30 cellular contexts compared by ENCODE assay signal in the genomic region with DNA sequence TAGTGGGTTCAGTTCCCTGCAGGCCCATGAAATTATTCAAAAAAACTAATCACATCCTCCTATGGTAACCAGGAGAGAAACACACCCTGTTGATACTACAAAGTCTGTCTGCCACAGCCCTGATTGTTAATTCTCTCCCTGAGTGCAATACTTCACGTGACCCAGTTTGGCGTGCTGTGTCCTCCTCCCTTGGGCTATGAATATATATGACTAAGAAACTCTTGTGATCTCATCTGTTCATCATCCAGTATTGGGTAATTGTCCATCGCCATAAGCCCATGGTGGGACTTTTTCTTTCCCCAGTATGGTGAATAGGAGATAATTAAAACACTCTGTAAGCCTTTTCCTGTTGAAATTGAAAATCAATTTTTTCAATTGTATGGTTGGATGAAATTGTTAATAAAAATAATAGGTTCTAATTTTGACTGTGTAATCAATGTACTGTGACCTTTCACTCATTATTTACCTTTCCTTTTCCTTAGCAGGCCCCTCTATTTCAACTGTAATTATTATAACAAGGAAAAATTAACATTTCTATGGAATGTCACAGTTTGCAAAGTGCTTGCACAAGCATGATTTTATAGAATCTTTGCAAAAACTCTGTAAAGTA.
A peak's percentile ranks its signal among the peaks of the same experiment; 100 is the strongest.
DNase-seq lines count a peak whose midpoint lies in the region; ATAC-seq, FAIRE-seq and TF ChIP-seq lines count a peak whose summit lies in the region.
"Had no signal": no experiment of that assay in that cellular context is flagged by ENCODE, and none has a peak within 500 bp of the region (broad histone marks: within the 10 kb centered on the region; RNA-seq: fewer than 3 reads in every experiment).

No MANE protein-coding gene starts in this region.

- no peak for FAIRE-seq in K562 (lab: Jason Lieb, UNC)

- no peaks in the 10 kb centered on the region for H3K9me1 ChIP-seq in K562 (ENCODE audit: control insufficient read depth, insufficient read depth, low read length)

- POLR2A ChIA-PET in K562 (lab: Yijun Ruan, JAX), result no interaction called here
- POLR2A ChIA-PET in CD4-positive, alpha-beta memory T cell (lab: Charles Lee; ENCODE audit: partially characterized antibody), result no interaction called here

- no peak for TF ChIP-seq CTCF in K562 (IDR thresholded peaks at IDR 0.05 in 2 of 3, conservative IDR thresholded peaks at IDR 0.05 in 1 of 3; ENCODE audit: insufficient read depth in 2 of 3, low read depth in 1 of 3, low read length in 3 of 3)

- 0% methylated on average over 2 of the region's 3 CpGs for WGBS in K562 (ENCODE audit: insufficient coverage, low coverage, missing lambda C conversion rate)

- in situ Hi-C loops in K562 (cut with MboI), result no loop called here

- TF ChIP-seq RAD21 in K562 (CRISPR knock-in tag; conservative IDR thresholded peaks at IDR 0.05 in 1 of 2, IDR thresholded peaks at IDR 0.05 in 1 of 2), result no peak

- H3K27ac Mint-ChIP-seq in CD4-positive, alpha-beta memory T cell, result no peak overlapping the region
- H3K27ac Mint-ChIP-seq: activated CD4-positive, alpha-beta T cell treated with anti-CD3 and anti-CD28 coated beads, Interleukin-2, amount 10 ng/mL, durations not matched to agents 24 days and 14 days; activated CD8-positive, alpha-beta memory T cell treated with anti-CD3 and anti-CD28 coated beads, Interleukin-2, amount 10 ng/mL, durations not matched to agents 7 days and 5 days; activated T-cell treated with anti-CD3 and anti-CD28 coated beads, Interleukin-2, amount 50 U/mL, for 72 hours; memory B cell; T-helper 1 cell treated with Interleukin-12 subunit alpha and Interleukin-12 subunit beta and Interleukin-4 antibody, amounts not matched to agents 30 μg/mL and 1 μg/mL, for 36 hours had no signal

- H3K27me3 ChIP-seq in K562 (ENCODE audit: control insufficient read depth in 2 of 2, insufficient read depth in 2 of 2, low read length in 2 of 2), result no peaks in the 10 kb centered on the region
- H3K27me3 ChIP-seq in CD4-positive, alpha-beta memory T cell (ENCODE audit: insufficient read depth, low read length), result no peaks in the 10 kb centered on the region
- H3K27me3 ChIP-seq: adrenal gland; BLaER1 treated with 17β-estradiol and CSF1 and Interleukin-3, amounts not matched to agents 10 nM and 100 nM; heart right ventricle; MG63; neutrophil; SJCRH30; upper lobe of right lung had no signal

- ATAC-seq in K562, result no peak
- ATAC-seq: activated CD8-positive, alpha-beta memory T cell treated with anti-CD3 and anti-CD28 coated beads, Interleukin-2, amount 10 ng/mL, durations not matched to agents 7 days and 5 days; activated T-cell treated with anti-CD3 and anti-CD28 coated beads, Interleukin-2, amount 50 U/mL, for 72 hours; heart right ventricle; left cardiac atrium; upper lobe of right lung had no signal

- no peak for TF ChIP-seq EP300 in K562 (IDR thresholded peaks at IDR 0.05; ENCODE audit: low read length)

- H3K36me3 Mint-ChIP-seq in CD4-positive, alpha-beta memory T cell, result no peaks in the 10 kb centered on the region
- H3K36me3 Mint-ChIP-seq: activated CD8-positive, alpha-beta memory T cell treated with anti-CD3 and anti-CD28 coated beads, Interleukin-2, amount 10 ng/mL, durations not matched to agents 7 days and 5 days; memory B cell had no signal

- H3K79me2 ChIP-seq in K562 (ENCODE audit: control insufficient read depth, insufficient read depth, low read length), result no peaks in the 10 kb centered on the region

- no peak overlapping the region for H2AFZ ChIP-seq in K562 (ENCODE audit: low read depth, low read length)

- no peaks in the 10 kb centered on the region for H3K9me3 ChIP-seq in K562 (replicated peaks; ENCODE audit: control insufficient read depth, insufficient read depth, low read depth, low read length)
- peaks cover 0 to 3% of the 10 kb centered on the region in 2 donors for H3K9me3 ChIP-seq in CD4-positive, alpha-beta memory T cell (ENCODE audit: control insufficient read depth in 1 of 2, low read length in 2 of 2)
- H3K9me3 ChIP-seq: MG63, neutrophil, prostate gland, SJCRH30, upper lobe of right lung had no signal

- CTCF ChIA-PET in K562 (lab: Yijun Ruan, JAX; ENCODE audit: low intra/inter-chr PET ratio), result no interaction called here
- CTCF ChIA-PET in CD4-positive, alpha-beta memory T cell (lab: Charles Lee; ENCODE audit: partially characterized antibody), result no interaction called here

- H3K4me3 Mint-ChIP-seq in CD4-positive, alpha-beta memory T cell, result no peak overlapping the region
- H3K4me3 Mint-ChIP-seq: activated CD4-positive, alpha-beta T cell treated with anti-CD3 and anti-CD28 coated beads, Interleukin-2, amount 10 ng/mL, durations not matched to agents 24 days and 14 days; activated CD8-positive, alpha-beta memory T cell treated with anti-CD3 and anti-CD28 coated beads, Interleukin-2, amount 10 ng/mL, durations not matched to agents 7 days and 5 days; activated T-cell treated with anti-CD3 and anti-CD28 coated beads, Interleukin-2, amount 50 U/mL, for 72 hours; memory B cell; T-helper 1 cell treated with Interleukin-12 subunit alpha and Interleukin-12 subunit beta and Interleukin-4 antibody, amounts not matched to agents 30 μg/mL and 1 μg/mL, for 36 hours had no signal

- no peaks in the 10 kb centered on the region for H3K27me3 Mint-ChIP-seq in CD4-positive, alpha-beta memory T cell
- H3K27me3 Mint-ChIP-seq: activated CD4-positive, alpha-beta T cell treated with anti-CD3 and anti-CD28 coated beads, Interleukin-2, amount 10 ng/mL, durations not matched to agents 24 days and 14 days; activated CD8-positive, alpha-beta memory T cell treated with anti-CD3 and anti-CD28 coated beads, Interleukin-2, amount 10 ng/mL, durations not matched to agents 7 days and 5 days; memory B cell had no signal

- no peaks in the 10 kb centered on the region for H3K4me1 ChIP-seq in K562 (replicated peaks in 1 of 2; ENCODE audit: control insufficient read depth in 2 of 2, insufficient read depth in 2 of 2, low read length in 2 of 2)
- no peaks in the 10 kb centered on the region for H3K4me1 ChIP-seq in CD4-positive, alpha-beta memory T cell (ENCODE audit: insufficient read depth, low read length)
- H3K4me1 ChIP-seq: adrenal gland; BLaER1 treated with 17β-estradiol and CSF1 and Interleukin-3, amounts not matched to agents 10 nM and 100 nM; heart right ventricle; prostate gland; SJCRH30; upper lobe of right lung had no signal

- H3K4me2 ChIP-seq in K562 (ENCODE audit: insufficient read depth, low read length), result no peak overlapping the region
- H3K4me2 ChIP-seq: BLaER1 treated with 17β-estradiol and CSF1 and Interleukin-3, amounts not matched to agents 10 nM and 100 nM had no signal

- H3K36me3 ChIP-seq in K562 (ENCODE audit: control insufficient read depth, insufficient read depth, low read length), result no peaks in the 10 kb centered on the region
- H3K36me3 ChIP-seq in CD4-positive, alpha-beta memory T cell (ENCODE audit: insufficient read depth, low read length), result no peaks in the 10 kb centered on the region
- H3K36me3 ChIP-seq: adrenal gland; BLaER1 treated with 17β-estradiol and CSF1 and Interleukin-3, amounts not matched to agents 10 nM and 100 nM; heart right ventricle; MG63; neutrophil; prostate gland; SJCRH30; upper lobe of right lung had no signal

- no peak overlapping the region for H3K9ac ChIP-seq in K562 (ENCODE audit: insufficient read depth in 1 of 2, low read depth in 2 of 2, low read length in 2 of 2)
- H3K9ac ChIP-seq: BLaER1 treated with 17β-estradiol and CSF1 and Interleukin-3, amounts not matched to agents 10 nM and 100 nM had no signal

- no peaks in the 10 kb centered on the region for H3K4me1 Mint-ChIP-seq in CD4-positive, alpha-beta memory T cell
- H3K4me1 Mint-ChIP-seq: activated CD4-positive, alpha-beta T cell treated with anti-CD3 and anti-CD28 coated beads, Interleukin-2, amount 10 ng/mL, durations not matched to agents 24 days and 14 days; activated CD8-positive, alpha-beta memory T cell treated with anti-CD3 and anti-CD28 coated beads, Interleukin-2, amount 10 ng/mL, durations not matched to agents 7 days and 5 days; memory B cell had no signal

- no peak overlapping the region for H3K27ac ChIP-seq in K562 (ENCODE audit: extremely low read depth, low read depth, low read length)
- no peak overlapping the region for H3K27ac ChIP-seq in CD4-positive, alpha-beta memory T cell (ENCODE audit: low read depth, low read length)
- H3K27ac ChIP-seq: adrenal gland; BLaER1 treated with 17β-estradiol and CSF1 and Interleukin-3, amounts not matched to agents 10 nM and 100 nM; heart right ventricle; HL-60; neutrophil; prostate gland; SJCRH30; upper lobe of right lung had no signal

- intact Hi-C loops in K562 (cut with micrococcal nuclease), result no loop called here
- intact Hi-C loops in CD4-positive, alpha-beta memory T cell (cut with micrococcal nuclease), result no loop called here

- no TSS peak for BruUV-seq in K562 (replicated peaks; lab: Mats Ljungman, UMichigan)

- no peak overlapping the region for H3K4me3 ChIP-seq in K562
- H3K4me3 ChIP-seq in CD4-positive, alpha-beta memory T cell (ENCODE audit: low read length in 2 of 2), result no peak overlapping the region
- H3K4me3 ChIP-seq: adrenal gland; BLaER1 treated with 17β-estradiol and CSF1 and Interleukin-3, amounts not matched to agents 10 nM and 100 nM; heart right ventricle; MG63; prostate gland; SJCRH30; upper lobe of right lung had no signal

- H4K20me1 ChIP-seq in K562 (replicated peaks; ENCODE audit: control insufficient read depth, insufficient read depth, low read length), result no peaks in the 10 kb centered on the region
- H4K20me1 ChIP-seq: BLaER1 treated with 17β-estradiol and CSF1 and Interleukin-3, amounts not matched to agents 10 nM and 100 nM had no signal

- peaks cover 4 to 21% (median 13%) of the 10 kb centered on the region in 8 donors for H3K9me3 Mint-ChIP-seq in CD4-positive, alpha-beta memory T cell

- DNase-seq in EL (peak; percentile 61), HS-5 (ENCODE audit: low read depth) (peak; percentile 81), K562 (ENCODE audit: extremely low read depth in 1 of 4, low spot score in 3 of 4) (no peak), foreskin melanocyte (peak; percentile 9), cerebellar nuclear complex (lab: John Stamatoyannopoulos, UW) (no peak), Kasumi-1 (lab: John Stamatoyannopoulos, UW) (no peak), HuH-7.5 (ENCODE audit: low spot score) (no peak)
- no peak for DNase-seq in CD4-positive, alpha-beta memory T cell
- DNase-seq: ACHN; activated CD4-positive, alpha-beta T cell treated with anti-CD3 and anti-CD28 coated beads, Interleukin-2, amount 10 ng/mL, durations not matched to agents 24 days and 14 days; activated CD8-positive, alpha-beta memory T cell treated with anti-CD3 and anti-CD28 coated beads, Interleukin-2, amount 10 ng/mL, durations not matched to agents 7 days and 5 days; activated naive CD4-positive, alpha-beta T cell treated with Interleukin-2 at 50 U/mL for 16 hours; activated T-cell treated with anti-CD3 and anti-CD28 coated beads, Interleukin-2, amount 50 U/mL, for 72 hours; adrenal gland; Calu3; dermis blood vessel endothelial cell; heart right ventricle; IMR-90; left cardiac atrium; MG63; NCI-H1436; NCI-H446 treated with DMSO at 0.1 percent for 48 hours; SJCRH30; upper lobe of right lung had no signal

- no peak for TF ChIP-seq POLR2A in K562 (conservative IDR thresholded peaks at IDR 0.05)

Comparison
In these comparisons a context has a peak if more than half of its experiments do, and no peak if none do; other contexts are left out.
1. DNase-seq: peak in EL (single experiment), HS-5 (single experiment) and foreskin melanocyte (single experiment); none in K562 (0 of 4), CD4-positive, alpha-beta memory T cell (0 of 5), cerebellar nuclear complex (0 of 2), Kasumi-1 (0 of 2) and HuH-7.5 (single experiment).